ENCODE assay signal across 26 cellular contexts in genomic region chr5:73754254-73754653, GRCh38.
"Had no signal": no experiment of that assay in that cellular context is flagged by ENCODE, and none has a peak within 500 bp of the region (broad histone marks: within the 10 kb centered on the region; RNA-seq: fewer than 3 reads in every experiment).

No MANE protein-coding gene starts in this region.

- H3K27me3 ChIP-seq: dorsolateral prefrontal cortex, esophagus squamous epithelium, gastrocnemius medialis, heart right ventricle had no signal

- H3K4me3 ChIP-seq: coronary artery, dorsolateral prefrontal cortex, esophagus squamous epithelium, gastrocnemius medialis, heart right ventricle, left lung, lower lobe of right lung, mucosa of descending colon had no signal

- DNase-seq: dermis blood vessel endothelial cell; dorsolateral prefrontal cortex; effector CD4-positive, alpha-beta T cell; effector memory CD4-positive, alpha-beta T cell; esophagus squamous epithelium; foreskin fibroblast; foreskin melanocyte; gastrocnemius medialis; glutamatergic neuron; head of caudate nucleus; heart right ventricle; hippocampal formation; left cardiac atrium; left lung; left ventricle myocardium superior; lower lobe of right lung; mesenchymal stem cell; mucosa of descending colon; naive B cell had no signal

- FAIRE-seq: colon, endothelial cell of umbilical vein, islet of Langerhans, keratinocyte had no signal

- H3K36me3 Mint-ChIP-seq: mesothelial cell of epicardium, naive B cell had no signal

- ATAC-seq: esophagus mucosa, gastrocnemius medialis, heart right ventricle, left cardiac atrium, left lung, left ventricle myocardium superior, lower lobe of right lung, mucosa of descending colon had no signal

- H3K9me3 Mint-ChIP-seq: mesothelial cell of epicardium, naive B cell had no signal

- H3K36me3 ChIP-seq: gastrocnemius medialis, heart right ventricle, left lung, lower lobe of right lung had no signal

- H3K4me1 Mint-ChIP-seq: naive B cell had no signal

- H3K9me3 ChIP-seq: esophagus squamous epithelium, gastrocnemius medialis, heart right ventricle, left lung, lower lobe of right lung, mucosa of descending colon had no signal

- H3K4me1 ChIP-seq: gastrocnemius medialis, left lung had no signal

- H3K4me3 Mint-ChIP-seq: mesothelial cell of epicardium, naive B cell had no signal

- H3K27ac ChIP-seq: coronary artery, dorsolateral prefrontal cortex, esophagus squamous epithelium, gastrocnemius medialis, heart right ventricle, left lung, lower lobe of right lung had no signal

- H3K27ac Mint-ChIP-seq: mesothelial cell of epicardium had no signal
